Comparison of ENCODE assay signal across 17 cellular contexts in genomic region chr11:27716850-27717249, GRCh38. TPM values are rescaled to one million over a fixed set of nuclear protein-coding genes. Genes with fewer than 3 reads are reported as not detected.
DNase-seq lines count a peak whose midpoint lies in the region; ATAC-seq and TF ChIP-seq lines count a peak whose summit lies in the region.
"Had no signal": no experiment of that assay in that cellular context is flagged by ENCODE, and none has a peak within 500 bp of the region (broad histone marks: within the 10 kb centered on the region; RNA-seq: fewer than 3 reads in every experiment).

No MANE protein-coding gene starts in this region.

- WGBS in heart left ventricle, 4 donors: 46 to 64% (median 54%) methylated on average over 1 of the region's 1 CpG

- peaks cover 84% of the 10 kb centered on the region for H3K27me3 ChIP-seq in cardiac muscle cell
- peaks cover 10 to 64% (median 42%) of the 10 kb centered on the region in 9 donors for H3K27me3 ChIP-seq in heart left ventricle

- H3K9me3 ChIP-seq in cardiac muscle cell (ENCODE audit: low read depth) (no peaks in the 10 kb centered on the region), heart left ventricle (no peaks in the 10 kb centered on the region)
- H3K9me3 ChIP-seq: BE2C, prostate gland had no signal

- DNase-seq in cardiac muscle cell (ENCODE audit: low read depth in 1 of 2, low spot score in 1 of 2): peak in 1 of 2 donors; percentile 62
- DNase-seq in heart left ventricle: no peak
- DNase-seq in fibroblast of the aortic adventitia (ENCODE audit: low read depth): peak; percentile 64
- DNase-seq: activated naive CD4-positive, alpha-beta T cell; BE2C; NCI-H524 treated with DMSO at 0.1 percent for 48 hours; Right ventricle myocardium superior; stimulated activated CD4-positive, alpha-beta T cell treated with anti-CD3 and anti-CD28 coated beads, Interleukin-1b, Interleukin-23, amount 100 ng/mL, for 48 hours; upper lobe of left lung had no signal

- H3K36me3 ChIP-seq in cardiac muscle cell (no peaks in the 10 kb centered on the region), heart left ventricle (no peaks in the 10 kb centered on the region)
- H3K36me3 ChIP-seq: BE2C, prostate gland, upper lobe of left lung had no signal

- H3K27ac ChIP-seq in cardiac muscle cell (no peak overlapping the region), heart left ventricle (no peak overlapping the region)
- H3K27ac ChIP-seq: prostate gland, upper lobe of left lung had no signal

- ATAC-seq in heart left ventricle: no peak
- ATAC-seq in HG03439 (IDR thresholded peaks at IDR 0.05; ENCODE audit: unreplicated experiment): no peak
- no peak for ATAC-seq in GM19455 (IDR thresholded peaks at IDR 0.05; ENCODE audit: unreplicated experiment)
- no peak for ATAC-seq in GM21619 (IDR thresholded peaks at IDR 0.05; ENCODE audit: unreplicated experiment)
- ATAC-seq in GM21825 (IDR thresholded peaks at IDR 0.05; ENCODE audit: unreplicated experiment): no peak
- ATAC-seq: esophagus mucosa had no signal

- peak; percentile 37 for TF ChIP-seq CTCF in cardiac muscle cell (IDR thresholded peaks at IDR 0.05; ENCODE audit: low read depth, low read length)
- no peak for TF ChIP-seq CTCF in heart left ventricle (IDR thresholded peaks at IDR 0.05)
- TF ChIP-seq CTCF in WI38 (IDR thresholded peaks at IDR 0.05; ENCODE audit: low read depth, low read length): peak; percentile 24; the same call in 1 of the 2 replicates
- TF ChIP-seq CTCF in fibroblast of the aortic adventitia (IDR thresholded peaks at IDR 0.05; ENCODE audit: insufficient read depth, low read length): peak; percentile 43

- intact Hi-C loops in heart left ventricle (cut with DNase I): no loop called here

- H3K4me3 ChIP-seq in cardiac muscle cell (no peak overlapping the region), heart left ventricle (no peak overlapping the region), WI38 (ENCODE audit: low read depth, low read length) (no peak overlapping the region), fibroblast of the aortic adventitia (ENCODE audit: low read depth, low read length) (no peak overlapping the region)
- H3K4me3 ChIP-seq: prostate gland, upper lobe of left lung had no signal

- TF ChIP-seq POLR2A in heart left ventricle (IDR thresholded peaks at IDR 0.05): no peak

- H3K4me1 ChIP-seq in cardiac muscle cell (ENCODE audit: low read depth) (peaks cover 4% of the 10 kb centered on the region), heart left ventricle (peaks cover 0 to 22% (median 0%) of the 10 kb centered on the region in 12 donors)
- H3K4me1 ChIP-seq: BE2C, prostate gland had no signal

RNA-seq across cellular contexts. Expression of gene BDNF, which starts 16.6 kb away (rescaled TPM):
- 0.36 and 0.70 TPM in 2 replicates for total RNA-seq in cardiac muscle cell
- polyA plus RNA-seq in cardiac muscle cell: 0.37 and 0.44 TPM in 2 replicates
- 1 to 10 TPM; 2.1 to 8.5 (median 3.8) TPM for total RNA-seq in heart left ventricle
- 1 to 10 TPM in 1 of 2 donors, under 1 TPM in 1; 0.93 to 3.1 TPM for polyA plus RNA-seq in heart left ventricle
- 2.0 and 8.1 TPM in 2 replicates for total RNA-seq in fibroblast of the aortic adventitia (ENCODE audit: low replicate concordance)
- polyA plus RNA-seq: IgD-negative memory B cell had no signal

Comparison
In these comparisons a context has a peak if more than half of its experiments do, and no peak if none do; other contexts are left out.
1. CTCF ChIP-seq: peak in cardiac muscle cell (single experiment), WI38 (single experiment) and fibroblast of the aortic adventitia (single experiment); none in heart left ventricle (0 of 12).